1 cellular context compared by ENCODE assay signal in the genomic region with DNA sequence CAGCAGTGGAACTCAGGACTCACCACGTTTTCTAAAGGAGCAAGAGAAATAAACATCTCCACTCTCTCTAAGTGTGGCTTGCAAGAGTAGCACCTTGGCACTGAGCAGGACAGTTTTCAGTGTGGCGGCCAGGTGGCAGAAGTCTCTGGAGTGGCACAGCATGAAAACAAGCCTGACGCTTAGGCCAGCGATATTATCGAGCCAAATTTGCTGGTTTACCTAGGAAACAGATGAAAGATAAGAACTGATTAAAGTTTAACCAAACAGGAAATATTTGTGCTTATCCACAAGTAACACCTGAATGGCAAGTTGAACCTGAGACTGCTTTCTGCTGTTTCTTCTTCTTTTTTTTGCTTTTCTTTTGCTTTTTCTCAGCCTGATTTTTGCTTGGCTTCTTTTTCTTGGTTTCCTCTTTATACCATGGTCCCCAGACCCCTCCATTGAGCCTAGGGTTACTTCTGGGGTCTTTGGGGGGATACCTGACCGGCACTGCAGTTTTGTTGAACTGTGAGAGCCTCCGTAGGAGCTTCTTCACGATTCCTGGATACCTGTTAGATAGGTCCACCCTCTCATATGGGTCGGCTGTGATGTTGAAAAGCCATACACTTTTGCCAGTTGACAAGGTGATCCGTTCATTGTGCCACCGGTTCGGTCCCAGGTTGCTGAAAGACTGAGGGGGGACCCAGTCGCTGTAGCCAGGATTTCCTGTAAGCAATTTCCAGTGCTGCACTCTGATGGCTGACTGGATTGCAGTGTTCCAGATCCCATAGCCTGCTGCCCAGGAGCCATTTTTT.
TF ChIP-seq lines count a peak whose summit lies in the region.

No MANE protein-coding gene starts in this region.

TF ChIP-seq in IMR-90, 13 proteins besides CTCF, POLR2A, EP300 and RAD21 (continued from another document):
- TF ChIP-seq MAZ (IDR thresholded peaks at IDR 0.05; ENCODE audit: borderline replicate concordance, low read depth, low read length): no peak
- no peak for TF ChIP-seq CEBPB (IDR thresholded peaks at IDR 0.05; ENCODE audit: low read depth, low read length)
TF ChIP-seq in IMR-90: peak in this region for 0.
